In the genomic region with DNA sequence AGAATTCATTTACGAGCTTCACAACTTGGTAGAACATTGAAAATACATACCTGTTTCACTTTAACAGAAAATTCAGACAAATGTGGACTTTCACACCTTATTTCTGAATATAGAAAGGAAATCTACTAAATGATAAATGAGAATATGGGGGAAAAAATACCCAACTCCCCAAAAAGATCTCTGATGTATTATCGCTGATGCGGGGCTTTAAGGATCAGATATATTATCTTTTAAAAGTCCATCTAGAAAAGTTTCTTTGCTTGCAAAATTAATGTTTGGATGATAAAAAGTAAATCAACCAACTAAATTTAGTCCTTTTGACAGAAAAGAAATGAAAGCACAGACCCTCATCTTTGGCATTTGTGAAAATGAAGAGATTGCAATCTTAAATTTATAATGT, we compare ENCODE assay signal across 9 cellular contexts.
"Had no signal": no experiment of that assay in that cellular context is flagged by ENCODE, and none has a peak within 500 bp of the region (broad histone marks: within the 10 kb centered on the region; RNA-seq: fewer than 3 reads in every experiment).

No MANE protein-coding gene starts in this region.

- H3K9me3 Mint-ChIP-seq: GM23338, HFFc6 had no signal

- H3K36me3 ChIP-seq: HAP-1 had no signal

- H3K27me3 Mint-ChIP-seq: IgD-negative memory B cell had no signal

- H3K36me3 Mint-ChIP-seq: IgD-negative memory B cell had no signal

- H3K9ac ChIP-seq: KMS-11 had no signal

- H3K4me1 ChIP-seq: HAP-1 had no signal

- H3K4me1 Mint-ChIP-seq: IgD-negative memory B cell had no signal

- H3K4me3 ChIP-seq: GM23338, HAP-1 had no signal

- DNase-seq: H7, HFFc6, KBM-7 had no signal

- H3K4me3 Mint-ChIP-seq: GM23338, HFFc6, IgD-negative memory B cell had no signal

- H3K9me3 ChIP-seq: HAP-1 had no signal

- H3K27ac Mint-ChIP-seq: GM23338, HFFc6, IgD-negative memory B cell had no signal

- H3K4me2 ChIP-seq: GM23338, KMS-11 had no signal

- H3K27ac ChIP-seq: HL-60, KMS-11 had no signal

- ATAC-seq: GM23338, HCT116 had no signal

- H2AFZ ChIP-seq: GM23338 had no signal
